In the genomic region with DNA sequence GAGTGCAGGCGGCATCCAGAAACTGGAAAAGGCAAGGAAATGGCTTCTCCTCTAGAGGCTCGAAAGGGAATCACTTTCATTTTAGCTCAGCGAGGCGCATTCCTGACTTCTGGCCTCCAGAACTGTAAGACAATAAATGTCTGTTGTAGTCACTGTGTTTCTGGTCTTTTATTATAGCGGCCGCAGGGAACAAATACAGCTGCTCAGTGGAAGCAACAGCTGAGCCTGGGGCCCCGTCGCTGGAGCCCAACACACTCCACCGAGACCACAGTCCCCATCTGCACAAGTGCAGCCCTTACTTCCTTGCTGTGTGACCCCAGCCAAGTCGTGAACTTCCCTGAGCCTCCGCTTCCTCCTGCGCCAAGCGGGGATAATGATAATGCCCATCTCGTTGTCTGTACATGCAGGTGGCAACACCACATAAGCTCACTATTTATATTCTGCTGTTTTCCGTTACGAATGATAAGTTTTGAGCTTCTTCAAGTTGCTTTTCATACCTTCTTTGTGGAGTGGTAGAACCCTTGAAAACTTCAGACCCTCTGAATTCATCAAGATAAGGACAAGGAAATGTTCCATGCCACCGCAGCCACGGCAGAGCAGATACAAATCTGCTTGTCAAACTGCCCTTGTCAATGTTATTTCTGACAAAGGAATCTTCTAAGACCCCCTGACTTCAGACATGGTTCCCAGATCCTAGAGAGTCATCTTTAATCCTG, we compare ENCODE assay signal across 11 cellular contexts. TPM values are rescaled to one million over a fixed set of nuclear protein-coding genes. Genes with fewer than 3 reads are reported as not detected.
DNase-seq lines count a peak whose midpoint lies in the region; TF ChIP-seq lines count a peak whose summit lies in the region.
"Had no signal": no experiment of that assay in that cellular context is flagged by ENCODE, and none has a peak within 500 bp of the region (broad histone marks: within the 10 kb centered on the region; RNA-seq: fewer than 3 reads in every experiment).

No MANE protein-coding gene starts in this region.

- H3K36me3 ChIP-seq in brain microvascular endothelial cell (replicated peaks), result no peaks in the 10 kb centered on the region
- H3K36me3 ChIP-seq in neuronal stem cell (replicated peaks in 1 of 2; ENCODE audit: control insufficient read depth in 2 of 2, insufficient read depth in 2 of 2, low read length in 2 of 2), result no peaks in the 10 kb centered on the region

- TF ChIP-seq CTCF in GM12865 (IDR thresholded peaks at IDR 0.05; ENCODE audit: insufficient read depth, low read depth, low read length, missing control alignments), result no peak
- peak; percentile 13 for TF ChIP-seq CTCF in brain microvascular endothelial cell (IDR thresholded peaks at IDR 0.05; ENCODE audit: low read depth, low read length, missing control alignments)

- H2BK120ac ChIP-seq in neuronal stem cell (ENCODE audit: low read depth, low read length), result no peak overlapping the region

- H3K79me1 ChIP-seq in neuronal stem cell (ENCODE audit: low read depth, low read length), result no peaks in the 10 kb centered on the region

- peak overlapping the region; percentile 88 for H3K4me3 ChIP-seq in GM12865 (ENCODE audit: low read depth, low read length)
- no peak overlapping the region for H3K4me3 ChIP-seq in brain microvascular endothelial cell (ENCODE audit: low read depth, low read length)
- no peak overlapping the region for H3K4me3 ChIP-seq in neuronal stem cell (ENCODE audit: low read length in 2 of 2)

- H3K4me2 ChIP-seq in neuronal stem cell (ENCODE audit: insufficient read depth, low read length, poor library complexity, severe bottlenecking), result no peak overlapping the region

- H2BK12ac ChIP-seq in neuronal stem cell (ENCODE audit: low read length), result no peak overlapping the region

- peak overlapping the region; percentile 70 for H2AFZ ChIP-seq in neuronal stem cell (ENCODE audit: low read length)

- no peak overlapping the region for H4K8ac ChIP-seq in neuronal stem cell (ENCODE audit: low read depth, low read length)

- H3K27me3 ChIP-seq in brain microvascular endothelial cell (replicated peaks), result no peaks in the 10 kb centered on the region
- H3K27me3 ChIP-seq in neuronal stem cell (ENCODE audit: control insufficient read depth in 3 of 3, insufficient read depth in 3 of 3, low read depth in 1 of 3, low read length in 3 of 3), result no peaks in the 10 kb centered on the region

- no peak overlapping the region for H3K4ac ChIP-seq in neuronal stem cell (ENCODE audit: low read length)

- no peak overlapping the region for H3K23ac ChIP-seq in neuronal stem cell (ENCODE audit: low read depth, low read length, poor library complexity)

- peaks cover 14 to 24% of the 10 kb centered on the region in 2 donors for H3K4me1 ChIP-seq in neuronal stem cell (ENCODE audit: control insufficient read depth in 2 of 2, insufficient read depth in 1 of 2, low read depth in 1 of 2, low read length in 2 of 2)

- no peak overlapping the region for H3K9ac ChIP-seq in neuronal stem cell (ENCODE audit: low read depth, low read length, poor library complexity)

- no CpG with 5 or more reads among the region's 18 CpGs for WGBS in neuronal stem cell (ENCODE audit: extremely low coverage in 2 of 2, insufficient read length in 2 of 2, insufficient replicate concordance in 1 of 2), 2 donors

- H3K18ac ChIP-seq in neuronal stem cell (ENCODE audit: low read length), result peak overlapping the region; percentile 16

- H3K27ac ChIP-seq in brain microvascular endothelial cell, result no peak overlapping the region
- H3K27ac ChIP-seq in neuronal stem cell (replicated peaks; ENCODE audit: low read length), result no peak overlapping the region

- in situ Hi-C loops in brain microvascular endothelial cell (cut with HindIII; ENCODE audit: low pct_ligation_motif_present, low sequenced_read_pairs), result no loop called here

- H3K9me3 ChIP-seq in neuronal stem cell (replicated peaks in 1 of 2; ENCODE audit: control insufficient read depth in 2 of 2, insufficient read depth in 1 of 2, low read depth in 1 of 2, low read length in 2 of 2), result peaks cover 0 to 3% of the 10 kb centered on the region in 2 donors

- H3K14ac ChIP-seq in neuronal stem cell (ENCODE audit: low read length), result no peak overlapping the region

- no peak overlapping the region for H2AK5ac ChIP-seq in neuronal stem cell (ENCODE audit: low read depth, low read length)

- DNase-seq in GM12865 (ENCODE audit: low read depth) (peak; percentile 62), NAMALWA (ENCODE audit: low spot score) (peak; percentile 89), brain microvascular endothelial cell (no peak), neuronal stem cell (ENCODE audit: low spot score) (no peak), NCI-H187 (lab: John Stamatoyannopoulos, UW) (no peak), retina (no peak), NCI-H1105 treated with DMSO at 0.1 percent for 48 hours (lab: John Stamatoyannopoulos, UW) (no peak)
- no peak for DNase-seq in stimulated activated CD4-positive, alpha-beta T cell treated with anti-CD3 and anti-CD28 coated beads, Interleukin-12 subunit alpha, Interleukin-12 subunit beta, amount 100 ng/mL, for 4 hours
- DNase-seq: activated CD4-positive, alpha-beta T cell treated with anti-CD3 and anti-CD28 coated beads, Interleukin-2, amount 50 U/mL, for 1 hour; NCI-H2029; RPMI8226 had no signal

- H4K91ac ChIP-seq in neuronal stem cell (ENCODE audit: low read depth, low read length, poor library complexity), result no peak overlapping the region

- H2BK15ac ChIP-seq in neuronal stem cell (ENCODE audit: low read length), result no peak overlapping the region

- H2BK5ac ChIP-seq in neuronal stem cell (ENCODE audit: low read length), result no peak overlapping the region

RNA-seq across cellular contexts. Expression of gene LAPTM5, which starts 3.2 kb away (rescaled TPM):
- polyA plus RNA-seq in neuronal stem cell (2013, experiment 1 of 2), result 0.15 TPM
- 0.10 TPM for polyA plus RNA-seq in neuronal stem cell (2013, experiment 2 of 2)

RNA-seq across cellular contexts. Expression of gene MATN1, which starts 37.4 kb away (rescaled TPM):
- polyA plus RNA-seq in neuronal stem cell (2013, experiment 1 of 2), result 0.04 TPM
- 0.01 TPM for polyA plus RNA-seq in neuronal stem cell (2013, experiment 2 of 2)

Comparison
In these comparisons a context has a peak if more than half of its experiments do, and no peak if none do; other contexts are left out.
1. DNase-seq: peak in GM12865 (single experiment) and NAMALWA (single experiment); none in brain microvascular endothelial cell (single experiment), neuronal stem cell (single experiment), NCI-H187 (0 of 2), stimulated activated CD4-positive, alpha-beta T cell treated with anti-CD3 and anti-CD28 coated beads, Interleukin-12 subunit alpha, Interleukin-12 subunit beta, amount 100 ng/mL, for 4 hours (single experiment), retina (single experiment) and NCI-H1105 treated with DMSO at 0.1 percent for 48 hours (single experiment).